ENCODE assay signal across 23 cellular contexts in genomic region chr4:122842392-122842791, GRCh38. TPM values are rescaled to one million over a fixed set of nuclear protein-coding genes. Genes with fewer than 3 reads are reported as not detected.
"Had no signal": no experiment of that assay in that cellular context is flagged by ENCODE, and none has a peak within 500 bp of the region (broad histone marks: within the 10 kb centered on the region; RNA-seq: fewer than 3 reads in every experiment).

No MANE protein-coding gene starts in this region.

- H3K36me3 Mint-ChIP-seq: activated naive CD8-positive, alpha-beta T cell treated with anti-CD3 and anti-CD28 coated beads for 36 hours; memory B cell; natural killer cell; T-cell had no signal

- H3K9me3 Mint-ChIP-seq: activated CD4-positive, alpha-beta memory T cell treated with anti-CD3 and anti-CD28 coated beads, Interleukin-2, amount 10 ng/mL, durations not matched to agents 7 days and 5 days; activated naive CD8-positive, alpha-beta T cell treated with anti-CD3 and anti-CD28 coated beads for 36 hours; activated T-helper 17 cell treated with anti-CD3 and anti-CD28 coated beads, Interleukin-2, amount 50 U/mL, for 72 hours; central memory CD8-positive, alpha-beta T cell; memory B cell; natural killer cell; stimulated activated naive CD8-positive, alpha-beta T cell treated with anti-CD3 and anti-CD28 coated beads, Interleukin-15, Interleukin-2, amounts not matched to agents 100 ng/mL and 50 ng/mL, for 24 hours; T-cell had no signal

- H3K4me3 ChIP-seq: colonic mucosa, hepatocyte, mucosa of descending colon, right atrium auricular region had no signal

- H3K9me3 ChIP-seq: colonic mucosa, mucosa of descending colon, right atrium auricular region had no signal

- H3K27me3 ChIP-seq: colonic mucosa, hepatocyte, right atrium auricular region had no signal

- H3K27ac ChIP-seq: colonic mucosa, epithelial cell of prostate, hepatocyte had no signal

- H3K36me3 ChIP-seq: colonic mucosa, right atrium auricular region had no signal

- H3K27ac Mint-ChIP-seq: activated CD4-positive, alpha-beta memory T cell treated with anti-CD3 and anti-CD28 coated beads, Interleukin-2, amount 10 ng/mL, durations not matched to agents 7 days and 5 days; activated CD8-positive, alpha-beta memory T cell treated with anti-CD3 and anti-CD28 coated beads, Interleukin-2, amount 10 ng/mL, durations not matched to agents 7 days and 5 days; activated naive CD8-positive, alpha-beta T cell treated with anti-CD3 and anti-CD28 coated beads for 36 hours; activated T-helper 17 cell treated with anti-CD3 and anti-CD28 coated beads, Interleukin-2, amount 50 U/mL, for 72 hours; endodermal cell; memory B cell; natural killer cell; stimulated activated naive CD8-positive, alpha-beta T cell treated with anti-CD3 and anti-CD28 coated beads, Interleukin-15, Interleukin-2, amounts not matched to agents 100 ng/mL and 50 ng/mL, for 24 hours; T-cell had no signal

- H3K4me1 Mint-ChIP-seq: activated naive CD8-positive, alpha-beta T cell treated with anti-CD3 and anti-CD28 coated beads for 36 hours; activated T-helper 17 cell treated with anti-CD3 and anti-CD28 coated beads, Interleukin-2, amount 50 U/mL, for 72 hours; central memory CD8-positive, alpha-beta T cell; natural killer cell; T-cell had no signal

- H3K4me1 ChIP-seq: colonic mucosa, right atrium auricular region had no signal

- DNase-seq: activated CD4-positive, alpha-beta memory T cell treated with anti-CD3 and anti-CD28 coated beads, Interleukin-2, amount 10 ng/mL, durations not matched to agents 7 days and 5 days; activated CD4-positive, alpha-beta T cell treated with anti-CD3 and anti-CD28 coated beads for 48 hours; activated CD4-positive, CD25-positive, alpha-beta regulatory T cell; activated CD8-positive, alpha-beta memory T cell treated with anti-CD3 and anti-CD28 coated beads, Interleukin-2, amount 10 ng/mL, durations not matched to agents 7 days and 5 days; activated naive CD4-positive, alpha-beta T cell; activated naive CD8-positive, alpha-beta T cell treated with anti-CD3 and anti-CD28 coated beads for 36 hours; amygdala; colonic mucosa; endodermal cell; natural killer cell; nucleus accumbens; posterior cingulate gyrus; stimulated activated CD4-positive, alpha-beta T cell treated with anti-CD3 and anti-CD28 coated beads, Interleukin-2, amount 100 ng/mL, for 48 hours; T-cell had no signal

- H3K4me3 Mint-ChIP-seq: activated CD4-positive, alpha-beta memory T cell treated with anti-CD3 and anti-CD28 coated beads, Interleukin-2, amount 10 ng/mL, durations not matched to agents 7 days and 5 days; activated CD8-positive, alpha-beta memory T cell treated with anti-CD3 and anti-CD28 coated beads, Interleukin-2, amount 10 ng/mL, durations not matched to agents 7 days and 5 days; activated naive CD8-positive, alpha-beta T cell treated with anti-CD3 and anti-CD28 coated beads for 36 hours; activated T-helper 17 cell treated with anti-CD3 and anti-CD28 coated beads, Interleukin-2, amount 50 U/mL, for 72 hours; brain; central memory CD8-positive, alpha-beta T cell; endodermal cell; memory B cell; natural killer cell; stimulated activated naive CD8-positive, alpha-beta T cell treated with anti-CD3 and anti-CD28 coated beads, Interleukin-15, Interleukin-2, amounts not matched to agents 100 ng/mL and 50 ng/mL, for 24 hours; T-cell had no signal

RNA-seq across cellular contexts. Expression of gene FGF2, which starts 15.8 kb away (rescaled TPM):
- total RNA-seq: natural killer cell had no signal
